In the genomic region with DNA sequence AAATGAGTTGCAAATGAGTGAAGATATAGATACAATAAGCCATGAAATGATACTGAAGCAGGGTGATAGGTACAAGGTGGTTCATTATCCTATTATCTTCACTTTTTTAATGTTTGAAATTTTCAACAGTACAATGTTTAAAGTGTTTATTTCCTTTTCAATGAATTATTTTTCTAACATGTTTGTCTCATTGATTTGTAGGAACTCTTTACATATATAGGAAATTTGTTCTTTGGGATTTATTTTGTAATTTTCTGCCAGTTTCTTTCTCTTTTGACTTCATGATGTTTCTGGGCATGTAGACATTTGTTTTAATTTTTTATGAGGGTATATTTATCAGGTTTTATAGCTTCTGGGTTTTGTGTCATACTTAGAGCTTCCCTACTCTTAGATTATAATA, we compare ENCODE assay signal across 24 cellular contexts.
"Had no signal": no experiment of that assay in that cellular context is flagged by ENCODE, and none has a peak within 500 bp of the region (broad histone marks: within the 10 kb centered on the region; RNA-seq: fewer than 3 reads in every experiment).

No MANE protein-coding gene starts in this region.

- H3K27me3 ChIP-seq: colonic mucosa, esophagus muscularis mucosa, foreskin keratinocyte, gastroesophageal sphincter, heart left ventricle, hepatocyte, left lung had no signal

- H3K4me3 Mint-ChIP-seq: dendritic cell treated with granulocyte-macrophage colony-stimulating factor and Interleukin-4, amounts not matched to agents 40 ng/mL and 50 ng/mL, for 4 days; effector memory CD8-positive, alpha-beta T cell; endodermal cell; immature natural killer cell; mesothelial cell of epicardium; naive B cell had no signal

- H3K27me3 Mint-ChIP-seq: dendritic cell treated with granulocyte-macrophage colony-stimulating factor and Interleukin-4, amounts not matched to agents 40 ng/mL and 50 ng/mL, for 4 days; effector memory CD8-positive, alpha-beta T cell; naive B cell had no signal

- FAIRE-seq: endothelial cell of umbilical vein, frontal cortex, keratinocyte had no signal

- DNase-seq: colonic mucosa; cortex of kidney; effector CD8-positive, alpha-beta T cell; effector memory CD8-positive, alpha-beta T cell; endodermal cell; foreskin keratinocyte; heart left ventricle; hypothalamus; immature natural killer cell; left cardiac atrium; left lung; left ventricle myocardium superior; lower lobe of right lung; mesenchymal stem cell; mucosa of descending colon; naive B cell had no signal

- H3K27ac Mint-ChIP-seq: dendritic cell treated with granulocyte-macrophage colony-stimulating factor and Interleukin-4, amounts not matched to agents 40 ng/mL and 50 ng/mL, for 4 days; effector memory CD8-positive, alpha-beta T cell; endodermal cell; mesothelial cell of epicardium had no signal

- H3K9me3 ChIP-seq: colonic mucosa, esophagus muscularis mucosa, gastroesophageal sphincter, left lung, lower lobe of right lung, mucosa of descending colon had no signal

- H3K36me3 ChIP-seq: colonic mucosa had no signal

- H3K4me1 ChIP-seq: colonic mucosa had no signal

- H3K27ac ChIP-seq: colonic mucosa, esophagus muscularis mucosa, foreskin keratinocyte, gastroesophageal sphincter, heart left ventricle, hepatocyte, left lung, lower lobe of right lung had no signal

- H2AFZ ChIP-seq: hepatocyte had no signal

- H3K9me3 Mint-ChIP-seq: dendritic cell treated with granulocyte-macrophage colony-stimulating factor and Interleukin-4, amounts not matched to agents 40 ng/mL and 50 ng/mL, for 4 days; effector memory CD8-positive, alpha-beta T cell; immature natural killer cell had no signal

- ATAC-seq: effector memory CD8-positive, alpha-beta T cell; foreskin keratinocyte; gastroesophageal sphincter; heart left ventricle; left cardiac atrium; left lung; left ventricle myocardium superior; lower lobe of right lung; mucosa of descending colon had no signal

- H3K4me3 ChIP-seq: colonic mucosa, esophagus muscularis mucosa, gastroesophageal sphincter, heart left ventricle, hepatocyte, left lung, lower lobe of right lung, mucosa of descending colon had no signal

- H3K79me2 ChIP-seq: hepatocyte had no signal

- H3K4me2 ChIP-seq: hepatocyte had no signal
